Comparison of ENCODE assay signal across 1 cellular context in genomic region chr9:22954964-22955363, GRCh38.
TF ChIP-seq lines count a peak whose summit lies in the region.

No MANE protein-coding gene starts in this region.

TF ChIP-seq in HepG2, 621 proteins besides CTCF, POLR2A, EP300 and RAD21 (continued from another document):
- no peak for TF ChIP-seq TRIM22 (IDR thresholded peaks at IDR 0.05)
- TF ChIP-seq, protein P1, sequence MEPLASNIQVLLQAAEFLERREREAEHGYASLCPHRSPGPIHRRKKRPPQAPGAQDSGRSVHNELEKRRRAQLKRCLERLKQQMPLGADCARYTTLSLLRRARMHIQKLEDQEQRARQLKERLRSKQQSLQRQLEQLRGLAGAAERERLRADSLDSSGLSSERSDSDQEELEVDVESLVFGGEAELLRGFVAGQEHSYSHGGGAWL (CRISPR knock-in tag; IDR thresholded peaks at IDR 0.05) = no peak
- TF ChIP-seq ZNF670 (CRISPR knock-in tag; IDR thresholded peaks at IDR 0.05; ENCODE audit: borderline replicate concordance) = no peak
